In the genomic region with DNA sequence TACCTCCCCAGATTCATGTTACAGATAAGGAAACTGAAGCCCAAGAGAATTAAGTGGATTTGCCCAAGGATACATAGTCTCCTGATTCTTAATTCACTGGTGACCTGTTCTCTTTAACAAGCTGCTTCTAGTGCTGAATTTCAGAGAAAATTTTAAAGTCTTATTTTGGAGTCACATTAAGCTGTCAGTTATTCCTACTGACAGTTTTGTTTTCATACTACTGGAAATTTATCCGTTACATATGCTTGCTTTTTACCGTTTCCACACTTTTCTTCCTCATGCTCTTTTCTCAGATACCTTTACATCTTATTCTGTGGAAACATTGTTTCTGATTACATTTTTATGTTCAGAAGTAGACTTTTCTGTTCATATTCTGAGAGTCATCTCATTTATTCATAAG, we compare ENCODE assay signal across 8 cellular contexts. TPM values are rescaled to one million over a fixed set of nuclear protein-coding genes. Genes with fewer than 3 reads are reported as not detected.
DNase-seq lines count a peak whose midpoint lies in the region; ATAC-seq, FAIRE-seq and TF ChIP-seq lines count a peak whose summit lies in the region.

No MANE protein-coding gene starts in this region.

- FAIRE-seq in bronchial epithelial cell (lab: Jason Lieb, UNC), result no peak

- H3K27ac Mint-ChIP-seq in naive B cell, result peak overlapping the region; percentile 78 to 99 (median 98)

- H3K4me3 ChIP-seq in AG09309 (ENCODE audit: control insufficient read depth, low read depth, low read length) (peak overlapping the region; percentile 91), HUES64 (ENCODE audit: low read length) (peak overlapping the region; percentile 90), bronchial epithelial cell (ENCODE audit: low read depth, low read length) (peak overlapping the region; percentile 88)

- no peaks in the 10 kb centered on the region for H3K27me3 ChIP-seq in HUES64 (ENCODE audit: insufficient read depth, low read length)
- H3K27me3 ChIP-seq in bronchial epithelial cell (ENCODE audit: control insufficient read depth, insufficient read depth, low read length), result no peaks in the 10 kb centered on the region

- no peak overlapping the region for H3K27ac ChIP-seq in HUES64 (ENCODE audit: low read depth, low read length)

- H3K27me3 Mint-ChIP-seq in naive B cell, result no peaks in the 10 kb centered on the region

- ATAC-seq in naive B cell (ENCODE audit: low read depth in 2 of 2) (no peak), GM19463 (IDR thresholded peaks at IDR 0.05; ENCODE audit: unreplicated experiment) (no peak), GM18519 (IDR thresholded peaks at IDR 0.05; ENCODE audit: low FRiP score, unreplicated experiment) (no peak)

- peaks cover 0 to 12% (median 7%) of the 10 kb centered on the region in 7 donors for H3K9me3 Mint-ChIP-seq in naive B cell

- H3K4me3 Mint-ChIP-seq in naive B cell, result peak overlapping the region; percentile 21 to 98 (median 94)

- peaks cover 24 to 52% (median 29%) of the 10 kb centered on the region in 3 donors for H3K4me1 Mint-ChIP-seq in naive B cell

- peaks cover 9 to 15% of the 10 kb centered on the region in 2 donors for H3K36me3 Mint-ChIP-seq in naive B cell

- H3K9me3 ChIP-seq in HUES64 (ENCODE audit: insufficient read depth, low read depth, low read length), result no peaks in the 10 kb centered on the region

- TF ChIP-seq CTCF in AG09309 (IDR thresholded peaks at IDR 0.05; ENCODE audit: control insufficient read depth, insufficient read depth, low read depth, low read length, missing control alignments), result no peak
- TF ChIP-seq CTCF in bronchial epithelial cell (IDR thresholded peaks at IDR 0.05; ENCODE audit: insufficient read depth, low read length, severe bottlenecking), result no peak

- WGBS in HUES64, result 75% methylated on average over 2 of the region's 2 CpGs

- peaks cover 26% of the 10 kb centered on the region for H3K4me1 ChIP-seq in HUES64 (ENCODE audit: insufficient read depth, low read length)

- DNase-seq in AG09309 (ENCODE audit: low read depth), result no peak
- no peak for DNase-seq in bronchial epithelial cell (ENCODE audit: low read depth)
- no peak for DNase-seq in naive B cell
- no peak for DNase-seq in NCI-H226
- DNase-seq in stimulated activated naive CD4-positive, alpha-beta T cell (lab: John Stamatoyannopoulos, UW), result no peak

- H3K36me3 ChIP-seq in HUES64 (ENCODE audit: insufficient read depth, low read length), result 0 out of 2 replicates have a peak, but pooled peaks cover 4% of the 10 kb centered on the region
- H3K36me3 ChIP-seq in bronchial epithelial cell (ENCODE audit: control insufficient read depth, insufficient read depth, low read length), result no peaks in the 10 kb centered on the region

- H3K9ac ChIP-seq in HUES64 (ENCODE audit: low read depth, low read length), result peak overlapping the region; percentile 87; the same call in 1 of the 2 replicates

RNA-seq across cellular contexts. Expression of gene MOB4, which starts 1.3 kb away (rescaled TPM):
- 58.5 TPM for polyA plus RNA-seq in HUES64 (2013, experiment 1 of 2)
- 68.2 TPM for polyA plus RNA-seq in HUES64 (2013, experiment 2 of 2)
- total RNA-seq in bronchial epithelial cell, result 15.0 and 22.1 TPM in 2 replicates
- 10 to 100 TPM; 22.3 to 55.0 (median 43.2) TPM for polyA plus RNA-seq in naive B cell (ENCODE audit: low read depth in 6 of 6)

RNA-seq across cellular contexts. Expression of gene HSPE1, which starts 17.0 kb away (rescaled TPM):
- polyA plus RNA-seq in HUES64 (2013, experiment 1 of 2), result 436 TPM
- polyA plus RNA-seq in HUES64 (2013, experiment 2 of 2), result 434 TPM
- total RNA-seq in bronchial epithelial cell, result 76.7 and 83.7 TPM in 2 replicates
- polyA plus RNA-seq in naive B cell (ENCODE audit: low read depth in 6 of 6), result 100 to 1,000 TPM in 2 of 6 donors, 10 to 100 TPM in 4; 79.9 to 109 (median 93.0) TPM

RNA-seq across cellular contexts. Expression of gene HSPD1, which starts 17.5 kb away (rescaled TPM):
- polyA plus RNA-seq in HUES64 (2013, experiment 1 of 2), result 690 TPM
- polyA plus RNA-seq in HUES64 (2013, experiment 2 of 2), result 662 TPM
- total RNA-seq in bronchial epithelial cell, result 391 and 438 TPM in 2 replicates
- polyA plus RNA-seq in naive B cell (ENCODE audit: low read depth in 6 of 6), result 10 to 100 TPM; 58.5 to 93.4 (median 78.7) TPM
